Comparison of ENCODE assay signal across 12 cellular contexts in the genomic region with DNA sequence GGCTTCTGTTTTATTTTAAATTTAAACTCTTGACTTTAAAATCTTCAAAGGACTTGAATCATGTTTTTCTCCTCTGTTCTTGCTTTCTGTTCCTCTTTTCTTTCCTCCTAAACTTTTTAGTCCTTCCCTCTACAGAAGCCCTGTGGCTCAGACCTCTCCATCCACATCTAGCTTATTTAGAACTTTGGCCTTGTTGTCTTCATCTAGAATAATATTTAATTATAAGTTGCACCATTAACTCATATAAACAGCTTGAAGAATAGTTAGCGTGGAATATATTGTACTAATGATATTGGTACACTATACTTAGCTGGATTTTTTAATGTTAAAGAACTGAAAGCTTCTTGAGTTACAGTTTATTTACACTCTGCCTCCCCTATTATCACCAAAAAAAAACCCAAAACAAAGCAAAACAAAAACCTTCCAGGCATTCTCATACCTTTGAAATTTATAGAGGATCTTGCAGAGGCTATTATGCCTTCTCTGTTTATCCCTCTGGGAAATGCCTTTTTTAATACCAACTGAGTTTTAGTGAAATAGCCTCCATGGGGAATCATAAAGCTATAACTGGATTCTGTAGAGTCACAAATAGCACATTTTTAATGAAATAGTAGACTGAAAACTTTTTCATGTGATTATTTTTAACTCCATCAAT.
DNase-seq lines count a peak whose midpoint lies in the region; ATAC-seq and TF ChIP-seq lines count a peak whose summit lies in the region.
"Had no signal": no experiment of that assay in that cellular context is flagged by ENCODE, and none has a peak within 500 bp of the region (broad histone marks: within the 10 kb centered on the region; RNA-seq: fewer than 3 reads in every experiment).

No MANE protein-coding gene starts in this region.

- H3K27ac ChIP-seq in substantia nigra (ENCODE audit: low read depth, low read length, poor library complexity, severe bottlenecking): no peak overlapping the region
- H3K27ac ChIP-seq: ovary had no signal

- peaks cover 17% of the 10 kb centered on the region for H3K4me1 Mint-ChIP-seq in memory B cell

- H3K9me3 Mint-ChIP-seq in memory B cell: peaks cover 2% of the 10 kb centered on the region

- DNase-seq in memory B cell (ENCODE audit: low spot score in 2 of 2) (no peak), substantia nigra (lab: John Stamatoyannopoulos, UW) (no peak), GDM1 (lab: John Stamatoyannopoulos, UW) (no peak), cerebellar cortex (ENCODE audit: low spot score) (no peak)
- DNase-seq: IMR-90, NCI-H524 treated with DMSO at 0.1 percent for 48 hours, ovary had no signal

- H3K36me3 Mint-ChIP-seq in memory B cell: no peaks in the 10 kb centered on the region

- ATAC-seq in GM18868 (IDR thresholded peaks at IDR 0.05; ENCODE audit: unreplicated experiment): peak; percentile 96
- ATAC-seq in GM21737 (IDR thresholded peaks at IDR 0.05; ENCODE audit: unreplicated experiment): peak; percentile 71
- ATAC-seq in HG03565 (IDR thresholded peaks at IDR 0.05; ENCODE audit: unreplicated experiment): peak; percentile 94
- peak; percentile 84 for ATAC-seq in memory B cell (ENCODE audit: low read depth)
- ATAC-seq in SK-N-SH treated with all-trans-retinoic acid at 6 μM for 48 hours: no peak; the same call in 2 of the 3 replicates
- ATAC-seq: activated CD4-positive, CD25-positive, alpha-beta regulatory T cell treated with anti-CD3 and anti-CD28 coated beads, Interleukin-2, amount 50 U/mL, for 24 hours had no signal

- H3K4me3 Mint-ChIP-seq in memory B cell: no peak overlapping the region

- peak overlapping the region; percentile 64 for H3K27ac Mint-ChIP-seq in memory B cell

- no peaks in the 10 kb centered on the region for H3K27me3 Mint-ChIP-seq in memory B cell

TF ChIP-seq in SK-N-SH treated with all-trans-retinoic acid at 6 μM for 48 hours, 23 proteins besides CTCF, POLR2A, EP300 and RAD21:
- TF ChIP-seq PPARA (CRISPR knock-in tag; IDR thresholded peaks at IDR 0.05; ENCODE audit: borderline replicate concordance) (no peak), TOX (CRISPR knock-in tag; IDR thresholded peaks at IDR 0.05; ENCODE audit: borderline replicate concordance) (no peak), TCF4 (CRISPR knock-in tag; IDR thresholded peaks at IDR 0.05; ENCODE audit: borderline replicate concordance) (no peak), ESRRG (CRISPR knock-in tag; IDR thresholded peaks at IDR 0.05) (no peak), CSDC2 (CRISPR knock-in tag; IDR thresholded peaks at IDR 0.05) (no peak)
- TF ChIP-seq, protein P1, sequence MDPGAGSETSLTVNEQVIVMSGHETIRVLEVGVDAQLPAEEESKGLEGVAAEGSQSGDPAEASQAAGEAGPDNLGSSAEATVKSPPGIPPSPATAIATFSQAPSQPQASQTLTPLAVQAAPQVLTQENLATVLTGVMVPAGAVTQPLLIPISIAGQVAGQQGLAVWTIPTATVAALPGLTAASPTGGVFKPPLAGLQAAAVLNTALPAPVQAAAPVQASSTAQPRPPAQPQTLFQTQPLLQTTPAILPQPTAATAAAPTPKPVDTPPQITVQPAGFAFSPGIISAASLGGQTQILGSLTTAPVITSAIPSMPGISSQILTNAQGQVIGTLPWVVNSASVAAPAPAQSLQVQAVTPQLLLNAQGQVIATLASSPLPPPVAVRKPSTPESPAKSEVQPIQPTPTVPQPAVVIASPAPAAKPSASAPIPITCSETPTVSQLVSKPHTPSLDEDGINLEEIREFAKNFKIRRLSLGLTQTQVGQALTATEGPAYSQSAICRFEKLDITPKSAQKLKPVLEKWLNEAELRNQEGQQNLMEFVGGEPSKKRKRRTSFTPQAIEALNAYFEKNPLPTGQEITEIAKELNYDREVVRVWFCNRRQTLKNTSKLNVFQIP (CRISPR knock-in tag; IDR thresholded peaks at IDR 0.05; ENCODE audit: borderline replicate concordance, low read depth): no peak
